12 cellular contexts compared by ENCODE assay signal in genomic region chr2:215505044-215505786, GRCh38.
DNase-seq lines count a peak whose midpoint lies in the region; ATAC-seq and TF ChIP-seq lines count a peak whose summit lies in the region.
"Had no signal": no experiment of that assay in that cellular context is flagged by ENCODE, and none has a peak within 500 bp of the region (broad histone marks: within the 10 kb centered on the region; RNA-seq: fewer than 3 reads in every experiment).

No MANE protein-coding gene starts in this region.

- WGBS in heart left ventricle, 4 donors: 62 to 72% (median 66%) methylated on average over 4 of the region's 4 CpGs
- 43 to 49% methylated on average over 4 of the region's 4 CpGs for WGBS in transverse colon (ENCODE audit: low coverage in 1 of 2), 2 donors

- peaks cover 0 to 9% (median 3%) of the 10 kb centered on the region in 5 donors for H3K27me3 Mint-ChIP-seq in naive thymus-derived CD8-positive, alpha-beta T cell

- H3K27ac ChIP-seq in heart left ventricle (peak overlapping the region in 1 of 12 donors; percentile 28), right atrium auricular region (no peak overlapping the region), ascending aorta (peak overlapping the region; percentile 55 to 75), transverse colon (no peak overlapping the region)
- H3K27ac ChIP-seq: suprapubic skin had no signal

- H3K4me1 Mint-ChIP-seq in naive thymus-derived CD8-positive, alpha-beta T cell: peaks cover 0 to 8% (median 3%) of the 10 kb centered on the region in 4 donors
- H3K4me1 Mint-ChIP-seq: WTC11 had no signal

- H3K36me3 Mint-ChIP-seq in naive thymus-derived CD8-positive, alpha-beta T cell: no peaks in the 10 kb centered on the region
- H3K36me3 Mint-ChIP-seq: natural killer cell treated with Interleukin-12 subunit alpha and Interleukin-12 subunit beta and Interleukin-15 and Interleukin-18, amount 100 ng/mL, for 72 hours; WTC11 had no signal

- H3K4me3 ChIP-seq in heart left ventricle: no peak overlapping the region
- no peak overlapping the region for H3K4me3 ChIP-seq in right atrium auricular region
- H3K4me3 ChIP-seq in ascending aorta: peak overlapping the region in 1 of 2 donors; percentile 17
- H3K4me3 ChIP-seq in transverse colon: no peak overlapping the region
- H3K4me3 ChIP-seq: suprapubic skin had no signal

- DNase-seq in heart left ventricle: no peak
- DNase-seq in right atrium auricular region (ENCODE audit: low spot score): no peak
- DNase-seq in ascending aorta (ENCODE audit: low spot score in 2 of 2): no peak
- peak; percentile 12 for DNase-seq in kidney tubule cell (ENCODE audit: low spot score)
- peak; percentile 18 for DNase-seq in transverse colon
- no peak for DNase-seq in activated CD4-positive, alpha-beta T cell treated with anti-CD3 and anti-CD28 coated beads for 4 hours
- no peak for DNase-seq in naive thymus-derived CD8-positive, alpha-beta T cell
- DNase-seq: activated effector memory CD4-positive, alpha-beta T cell treated with Interleukin-2 at 50 U/mL for 16 hours had no signal

- TF ChIP-seq POLR2A in heart left ventricle (IDR thresholded peaks at IDR 0.05): no peak
- no peak for TF ChIP-seq POLR2A in transverse colon (IDR thresholded peaks at IDR 0.05)

- no peak for TF ChIP-seq EP300 in transverse colon (IDR thresholded peaks at IDR 0.05; ENCODE audit: low read depth)

- H3K27me3 ChIP-seq in heart left ventricle (no peaks in the 10 kb centered on the region), right atrium auricular region (no peaks in the 10 kb centered on the region), ascending aorta (no peaks in the 10 kb centered on the region), transverse colon (no peaks in the 10 kb centered on the region)
- H3K27me3 ChIP-seq: suprapubic skin had no signal

- H3K4me3 Mint-ChIP-seq in naive thymus-derived CD8-positive, alpha-beta T cell: no peak overlapping the region
- H3K4me3 Mint-ChIP-seq: natural killer cell treated with Interleukin-12 subunit alpha and Interleukin-12 subunit beta and Interleukin-15 and Interleukin-18, amount 100 ng/mL, for 72 hours; WTC11 had no signal

- POLR2A ChIA-PET in naive thymus-derived CD8-positive, alpha-beta T cell (lab: Charles Lee): no interaction called here

- intact Hi-C loops in heart left ventricle (cut with DNase I): no loop called here
- intact Hi-C loops in ascending aorta (cut with DNase I): no loop called here
- intact Hi-C loops in transverse colon (cut with DNase I; ENCODE audit: low total_unique reads): no loop called here

- in situ Hi-C loops in transverse colon (cut with MboI; ENCODE audit: low pct_ligation_motif_present in 1 of 4, low pct_unique_long_range_greater_than_20kb in 1 of 4, low sequenced_read_pairs in 3 of 4): no loop called here

- no peak overlapping the region for H3K27ac Mint-ChIP-seq in naive thymus-derived CD8-positive, alpha-beta T cell
- H3K27ac Mint-ChIP-seq: natural killer cell treated with Interleukin-12 subunit alpha and Interleukin-12 subunit beta and Interleukin-15 and Interleukin-18, amount 100 ng/mL, for 72 hours; WTC11 had no signal

- no peak for TF ChIP-seq CTCF in heart left ventricle (IDR thresholded peaks at IDR 0.05)
- no peak for TF ChIP-seq CTCF in right atrium auricular region (IDR thresholded peaks at IDR 0.05)
- no peak for TF ChIP-seq CTCF in ascending aorta (IDR thresholded peaks at IDR 0.05)
- no peak for TF ChIP-seq CTCF in transverse colon (IDR thresholded peaks at IDR 0.05)

- H3K9me3 ChIP-seq in heart left ventricle: no peaks in the 10 kb centered on the region
- H3K9me3 ChIP-seq in right atrium auricular region: no peaks in the 10 kb centered on the region
- no peaks in the 10 kb centered on the region for H3K9me3 ChIP-seq in ascending aorta
- H3K9me3 ChIP-seq in transverse colon: no peaks in the 10 kb centered on the region
- H3K9me3 ChIP-seq: suprapubic skin had no signal

- H3K4me1 ChIP-seq in heart left ventricle (peaks cover 0 to 19% (median 0%) of the 10 kb centered on the region in 12 donors), right atrium auricular region (no peaks in the 10 kb centered on the region), ascending aorta (peaks cover 2 to 10% of the 10 kb centered on the region in 2 donors), transverse colon (peaks cover 0 to 24% (median 10%) of the 10 kb centered on the region in 4 donors)
- H3K4me1 ChIP-seq: suprapubic skin had no signal

- H3K36me3 ChIP-seq in heart left ventricle (no peaks in the 10 kb centered on the region), right atrium auricular region (no peaks in the 10 kb centered on the region), ascending aorta (no peaks in the 10 kb centered on the region), transverse colon (no peaks in the 10 kb centered on the region)
- H3K36me3 ChIP-seq: suprapubic skin had no signal

- ATAC-seq in heart left ventricle: peak in 3 of 4 donors; percentile 28 to 90 (median 46)
- ATAC-seq in HG02759 (IDR thresholded peaks at IDR 0.05; ENCODE audit: unreplicated experiment): no peak
- no peak for ATAC-seq in naive thymus-derived CD8-positive, alpha-beta T cell
- ATAC-seq: natural killer cell treated with Interleukin-12 subunit alpha and Interleukin-12 subunit beta and Interleukin-15 and Interleukin-18, amount 100 ng/mL, for 72 hours; WTC11 had no signal

- H3K9me3 Mint-ChIP-seq in naive thymus-derived CD8-positive, alpha-beta T cell: peaks cover 0 to 2% (median 0%) of the 10 kb centered on the region in 9 donors
- H3K9me3 Mint-ChIP-seq: natural killer cell treated with Interleukin-12 subunit alpha and Interleukin-12 subunit beta and Interleukin-15 and Interleukin-18, amount 100 ng/mL, for 72 hours; WTC11 had no signal

Comparison
In these comparisons a context has a peak if more than half of its experiments do, and no peak if none do; other contexts are left out.
1. ATAC-seq: peak in heart left ventricle (3 of 4); none in HG02759 (single experiment) and naive thymus-derived CD8-positive, alpha-beta T cell (0 of 2).
2. DNase-seq: peak in kidney tubule cell (single experiment) and transverse colon (single experiment); none in heart left ventricle (0 of 5), right atrium auricular region (single experiment), ascending aorta (0 of 2), activated CD4-positive, alpha-beta T cell treated with anti-CD3 and anti-CD28 coated beads for 4 hours (0 of 2) and naive thymus-derived CD8-positive, alpha-beta T cell (0 of 10).
3. H3K27ac ChIP-seq: peak in ascending aorta (2 of 2); none in right atrium auricular region (0 of 2) and transverse colon (0 of 4).